Comparison of ENCODE assay signal across 14 cellular contexts in genomic region chr9:92820964-92821363, GRCh38. TPM values are rescaled to one million over a fixed set of nuclear protein-coding genes. Genes with fewer than 3 reads are reported as not detected.
DNase-seq lines count a peak whose midpoint lies in the region; ATAC-seq and TF ChIP-seq lines count a peak whose summit lies in the region.
"Had no signal": no experiment of that assay in that cellular context is flagged by ENCODE, and none has a peak within 500 bp of the region (broad histone marks: within the 10 kb centered on the region; RNA-seq: fewer than 3 reads in every experiment).

No MANE protein-coding gene starts in this region.

- no peak overlapping the region for H3K4me3 Mint-ChIP-seq in activated CD8-positive, alpha-beta memory T cell treated with anti-CD3 and anti-CD28 coated beads, Interleukin-2, amount 10 ng/mL, durations not matched to agents 7 days and 5 days
- H3K4me3 Mint-ChIP-seq in stimulated activated effector memory CD8-positive, alpha-beta T cell treated with anti-CD3 and anti-CD28 coated beads, Interleukin-12 subunit alpha, Interleukin-12 subunit beta, amount 100 ng/mL, for 72 hours = no peak overlapping the region
- H3K4me3 Mint-ChIP-seq: CD4-positive, CD25-positive, alpha-beta regulatory T cell; H9 had no signal

- H3K4me1 ChIP-seq in left lung = no peaks in the 10 kb centered on the region
- H3K4me1 ChIP-seq: BE2C, Caco-2 had no signal

- ATAC-seq in activated CD8-positive, alpha-beta memory T cell treated with anti-CD3 and anti-CD28 coated beads, Interleukin-2, amount 10 ng/mL, durations not matched to agents 7 days and 5 days = peak; percentile 63
- ATAC-seq in GM21717 (IDR thresholded peaks at IDR 0.05; ENCODE audit: unreplicated experiment) (peak; percentile 47), left lung (no peak)
- peak; percentile 86 for ATAC-seq in stimulated activated effector memory CD8-positive, alpha-beta T cell treated with anti-CD3 and anti-CD28 coated beads, Interleukin-12 subunit alpha, Interleukin-12 subunit beta, amount 100 ng/mL, for 72 hours

- peaks cover 8 to 34% of the 10 kb centered on the region in 2 donors for H3K27me3 ChIP-seq in left lung

- no peak overlapping the region for H3K27ac Mint-ChIP-seq in activated CD8-positive, alpha-beta memory T cell treated with anti-CD3 and anti-CD28 coated beads, Interleukin-2, amount 10 ng/mL, durations not matched to agents 7 days and 5 days
- no peak overlapping the region for H3K27ac Mint-ChIP-seq in stimulated activated effector memory CD8-positive, alpha-beta T cell treated with anti-CD3 and anti-CD28 coated beads, Interleukin-12 subunit alpha, Interleukin-12 subunit beta, amount 100 ng/mL, for 72 hours
- H3K27ac Mint-ChIP-seq: CD4-positive, CD25-positive, alpha-beta regulatory T cell; H9 had no signal

- H3K4me1 Mint-ChIP-seq in activated CD8-positive, alpha-beta memory T cell treated with anti-CD3 and anti-CD28 coated beads, Interleukin-2, amount 10 ng/mL, durations not matched to agents 7 days and 5 days = peaks cover 7% of the 10 kb centered on the region
- peaks cover 8% of the 10 kb centered on the region for H3K4me1 Mint-ChIP-seq in stimulated activated effector memory CD8-positive, alpha-beta T cell treated with anti-CD3 and anti-CD28 coated beads, Interleukin-12 subunit alpha, Interleukin-12 subunit beta, amount 100 ng/mL, for 72 hours

- no peaks in the 10 kb centered on the region for H3K36me3 ChIP-seq in left lung
- H3K36me3 ChIP-seq: BE2C had no signal

- H3K4me3 ChIP-seq in GM12865 (ENCODE audit: low read depth, low read length) = no peak overlapping the region
- no peak overlapping the region for H3K4me3 ChIP-seq in left lung

- peaks cover 34% of the 10 kb centered on the region for H3K27me3 Mint-ChIP-seq in activated CD8-positive, alpha-beta memory T cell treated with anti-CD3 and anti-CD28 coated beads, Interleukin-2, amount 10 ng/mL, durations not matched to agents 7 days and 5 days

- no peaks in the 10 kb centered on the region for H3K9me3 Mint-ChIP-seq in activated CD8-positive, alpha-beta memory T cell treated with anti-CD3 and anti-CD28 coated beads, Interleukin-2, amount 10 ng/mL, durations not matched to agents 7 days and 5 days (ENCODE audit: low read depth)
- H3K9me3 Mint-ChIP-seq in stimulated activated effector memory CD8-positive, alpha-beta T cell treated with anti-CD3 and anti-CD28 coated beads, Interleukin-12 subunit alpha, Interleukin-12 subunit beta, amount 100 ng/mL, for 72 hours = no peaks in the 10 kb centered on the region
- H3K9me3 Mint-ChIP-seq: H9 had no signal

- intact Hi-C loops in left lung (cut with DNase I) = no loop called here

- TF ChIP-seq CTCF in GM12865 (IDR thresholded peaks at IDR 0.05; ENCODE audit: insufficient read depth, low read depth, low read length, missing control alignments) (no peak), left lung (IDR thresholded peaks at IDR 0.05) (no peak)

- H3K36me3 Mint-ChIP-seq in activated CD8-positive, alpha-beta memory T cell treated with anti-CD3 and anti-CD28 coated beads, Interleukin-2, amount 10 ng/mL, durations not matched to agents 7 days and 5 days = no peaks in the 10 kb centered on the region
- H3K36me3 Mint-ChIP-seq in stimulated activated effector memory CD8-positive, alpha-beta T cell treated with anti-CD3 and anti-CD28 coated beads, Interleukin-12 subunit alpha, Interleukin-12 subunit beta, amount 100 ng/mL, for 72 hours = no peaks in the 10 kb centered on the region
- H3K36me3 Mint-ChIP-seq: CD4-positive, CD25-positive, alpha-beta regulatory T cell had no signal

- no peak for DNase-seq in activated CD8-positive, alpha-beta memory T cell treated with anti-CD3 and anti-CD28 coated beads, Interleukin-2, amount 10 ng/mL, durations not matched to agents 7 days and 5 days
- no peak for DNase-seq in activated CD8-positive, alpha-beta memory T cell treated with anti-CD3 and anti-CD28 coated beads, Interleukin-2, amount 50 U/mL, for 4 hours
- DNase-seq in GM12865 (ENCODE audit: low read depth) (peak; percentile 17), left lung (no peak)
- no peak for DNase-seq in stimulated activated effector memory CD8-positive, alpha-beta T cell treated with anti-CD3 and anti-CD28 coated beads, Interleukin-12 subunit alpha, Interleukin-12 subunit beta, amount 100 ng/mL, for 72 hours (ENCODE audit: low spot score in 2 of 2)
- DNase-seq in stimulated activated CD4-positive, alpha-beta T cell treated with anti-CD3 and anti-CD28 coated beads, Interleukin-4, amount 100 ng/mL, for 24 hours = no peak
- DNase-seq: ACHN; BE2C; C1 segment of cervical spinal cord; Caco-2; CD4-positive, CD25-positive, alpha-beta regulatory T cell; H9; IMR-90 had no signal

- CTCF ChIA-PET in activated CD8-positive, alpha-beta memory T cell treated with anti-CD3 and anti-CD28 coated beads, Interleukin-2, amount 10 ng/mL, durations not matched to agents 7 days and 5 days (lab: Charles Lee) = interaction anchor here (0.6 kb wide), 1 partner anchor 1107 kb away, joined by 3 read pairs; no protein-coding TSS in a partner anchor

- H3K9me3 ChIP-seq in left lung = no peaks in the 10 kb centered on the region
- H3K9me3 ChIP-seq: BE2C, Caco-2 had no signal

- H3K27ac ChIP-seq in left lung = no peak overlapping the region

RNA-seq across cellular contexts. Expression of gene BICD2, which starts 56.3 kb away (rescaled TPM):
- total RNA-seq in activated CD8-positive, alpha-beta memory T cell treated with anti-CD3 and anti-CD28 coated beads, Interleukin-2, amount 10 ng/mL, durations not matched to agents 7 days and 5 days = 10 to 100 TPM; 26.4 to 27.2 TPM
- 10 to 100 TPM; 33.7 to 34.5 TPM for total RNA-seq in left lung

RNA-seq across cellular contexts. Expression of gene ZNF484, which starts 56.9 kb away (rescaled TPM):
- 10 to 100 TPM; 10.2 to 11.9 TPM for total RNA-seq in activated CD8-positive, alpha-beta memory T cell treated with anti-CD3 and anti-CD28 coated beads, Interleukin-2, amount 10 ng/mL, durations not matched to agents 7 days and 5 days
- 1 to 10 TPM; 8.4 to 9.3 TPM for total RNA-seq in left lung
